In the genomic region with DNA sequence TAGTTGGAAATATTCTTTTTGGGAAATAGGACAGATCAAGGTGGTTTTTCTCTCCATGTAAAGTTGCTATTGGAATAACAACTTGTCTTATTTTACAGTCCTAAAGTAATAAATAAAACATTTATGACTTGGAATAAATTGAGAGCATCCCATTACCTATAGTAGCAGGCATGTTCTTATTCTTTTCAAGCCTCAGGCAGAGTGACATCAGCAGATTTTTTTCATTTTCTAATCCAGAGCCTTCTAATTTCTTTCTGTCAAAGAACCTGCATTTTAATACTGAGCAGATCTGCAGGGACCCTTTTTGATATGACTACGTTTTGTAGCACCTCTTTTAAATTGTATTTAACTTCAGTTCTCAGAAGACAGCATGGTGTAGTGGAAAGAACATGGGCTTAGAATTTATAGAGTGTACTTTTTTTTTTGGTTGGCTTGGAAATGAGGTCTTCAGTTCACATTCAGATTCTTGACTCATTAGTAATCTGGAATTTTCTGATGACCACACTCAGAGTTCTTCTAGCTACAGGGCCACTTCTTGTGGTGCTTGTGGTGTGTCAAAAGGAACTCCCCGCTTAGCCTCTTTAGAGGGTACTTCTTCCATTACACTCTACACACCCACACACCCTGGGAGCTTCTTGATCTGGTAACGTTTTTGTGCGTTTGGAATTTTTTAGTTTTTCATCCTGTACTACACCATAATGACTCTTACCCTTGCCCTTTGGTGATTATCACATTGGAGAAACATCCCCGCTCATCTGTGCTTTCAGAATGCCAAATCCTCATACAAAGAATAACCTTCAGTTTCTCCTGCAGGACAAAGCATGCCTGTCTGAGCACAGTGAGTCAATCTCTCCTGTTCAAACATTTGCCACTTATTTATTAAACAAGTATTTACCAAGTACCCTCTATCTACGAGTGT, we compare ENCODE assay signal across 9 cellular contexts. TPM values are rescaled to one million over a fixed set of nuclear protein-coding genes. Genes with fewer than 3 reads are reported as not detected.
A peak's percentile ranks its signal among the peaks of the same experiment; 100 is the strongest.
DNase-seq lines count a peak whose midpoint lies in the region; ATAC-seq, FAIRE-seq and TF ChIP-seq lines count a peak whose summit lies in the region.
"Had no signal": no experiment of that assay in that cellular context is flagged by ENCODE, and none has a peak within 500 bp of the region (broad histone marks: within the 10 kb centered on the region; RNA-seq: fewer than 3 reads in every experiment).

No MANE protein-coding gene starts in this region.

- H3K9me3 Mint-ChIP-seq in central memory CD8-positive, alpha-beta T cell = no peaks in the 10 kb centered on the region

- H3K36me3 Mint-ChIP-seq in central memory CD8-positive, alpha-beta T cell (ENCODE audit: insufficient read depth) = peaks cover 13% of the 10 kb centered on the region

- ATAC-seq in GM21390 (IDR thresholded peaks at IDR 0.05; ENCODE audit: unreplicated experiment) = peak; percentile 71
- ATAC-seq in central memory CD8-positive, alpha-beta T cell (replicated peaks; ENCODE audit: extremely low read depth, poor library complexity, severe bottlenecking) = no peak
- ATAC-seq in GM18517 (IDR thresholded peaks at IDR 0.05; ENCODE audit: unreplicated experiment) = no peak

- no peaks in the 10 kb centered on the region for H3K27me3 Mint-ChIP-seq in central memory CD8-positive, alpha-beta T cell

- no peak overlapping the region for H3K4me3 ChIP-seq in testis

- peaks cover 57% of the 10 kb centered on the region for H3K4me1 Mint-ChIP-seq in central memory CD8-positive, alpha-beta T cell

- TF ChIP-seq POLR2A in testis (IDR thresholded peaks at IDR 0.05) = no peak

- no peaks in the 10 kb centered on the region for H3K4me1 ChIP-seq in testis

- intact Hi-C loops in testis (cut with DNase I; ENCODE audit: low total_unique reads) = no loop called here

- no peaks in the 10 kb centered on the region for H3K27me3 ChIP-seq in testis
- H3K27me3 ChIP-seq: neutrophil had no signal

- peak overlapping the region; percentile 42 for H3K27ac Mint-ChIP-seq in central memory CD8-positive, alpha-beta T cell (ENCODE audit: low read depth)

- WGBS in testis, 2 donors = 45 to 47% methylated on average over 6 of the region's 6 CpGs

- H3K27ac ChIP-seq in testis = no peak overlapping the region
- H3K27ac ChIP-seq: neutrophil had no signal

- TF ChIP-seq CTCF in testis (IDR thresholded peaks at IDR 0.05) = no peak

- DNase-seq in Daoy (ENCODE audit: low read depth) (peak; percentile 84), HTR-8/SVneo (ENCODE audit: insufficient read length, low spot score) (peak; percentile 54), NCI-H524 (lab: John Stamatoyannopoulos, UW) (no peak), testis (no peak)
- DNase-seq in central memory CD8-positive, alpha-beta T cell (ENCODE audit: low spot score in 2 of 2) = no peak
- peak; percentile 16 to 40 for DNase-seq in stimulated activated CD4-positive, alpha-beta T cell treated with anti-CD3 and anti-CD28 coated beads, Interleukin-2, amount 100 ng/mL, for 48 hours

- no peak overlapping the region for H3K4me3 Mint-ChIP-seq in central memory CD8-positive, alpha-beta T cell

- no peaks in the 10 kb centered on the region for H3K36me3 ChIP-seq in testis (ENCODE audit: low read depth, missing control alignments)
- H3K36me3 ChIP-seq: neutrophil had no signal

- H3K9me3 ChIP-seq in testis = no peaks in the 10 kb centered on the region
- H3K9me3 ChIP-seq: neutrophil had no signal

- FAIRE-seq in HTR-8/SVneo (lab: Jason Lieb, UNC) = no peak

RNA-seq across cellular contexts. Expression of a gene that starts 34.6 kb away (rescaled TPM):
- total RNA-seq in Daoy (2014; rRNA removed; shearing (Covaris generic)) = 32.6 and 38.7 TPM in 2 replicates
- 10 to 100 TPM; 25.1 to 32.4 TPM for total RNA-seq in testis
- 14.9 TPM for polyA plus RNA-seq in testis (ENCODE audit: insufficient read depth, low read depth, low replicate concordance)

Comparison
In these comparisons a context has a peak if more than half of its experiments do, and no peak if none do; other contexts are left out.
1. DNase-seq: peak in Daoy (single experiment), HTR-8/SVneo (single experiment) and stimulated activated CD4-positive, alpha-beta T cell treated with anti-CD3 and anti-CD28 coated beads, Interleukin-2, amount 100 ng/mL, for 48 hours (2 of 2); none in central memory CD8-positive, alpha-beta T cell (0 of 2), NCI-H524 (0 of 2) and testis (single experiment).